Comparison of ENCODE assay signal across 21 cellular contexts in genomic region chr18:55381277-55381676, GRCh38.
A peak's percentile ranks its signal among the peaks of the same experiment; 100 is the strongest.
DNase-seq lines count a peak whose midpoint lies in the region; ATAC-seq and TF ChIP-seq lines count a peak whose summit lies in the region.
"Had no signal": no experiment of that assay in that cellular context is flagged by ENCODE, and none has a peak within 500 bp of the region (broad histone marks: within the 10 kb centered on the region; RNA-seq: fewer than 3 reads in every experiment).

No MANE protein-coding gene starts in this region.

- H3K27me3 Mint-ChIP-seq in activated B cell treated with CpG ODN at 0.5 μM for 24 hours: no peaks in the 10 kb centered on the region
- no peaks in the 10 kb centered on the region for H3K27me3 Mint-ChIP-seq in neural progenitor cell (ENCODE audit: insufficient read depth, low read depth)
- H3K27me3 Mint-ChIP-seq in CD8-positive, alpha-beta memory T cell: peaks cover 0 to 3% of the 10 kb centered on the region in 2 donors
- H3K27me3 Mint-ChIP-seq: activated CD4-positive, alpha-beta T cell treated with anti-CD3 and anti-CD28 coated beads, Interleukin-2, amount 10 ng/mL, durations not matched to agents 7 days and 5 days; activated naive CD8-positive, alpha-beta T cell treated with anti-CD3 and anti-CD28 coated beads, Interleukin-2, amount 10 ng/mL, durations not matched to agents 7 days and 5 days had no signal

- no peak for ATAC-seq in activated B cell treated with CpG ODN at 0.5 μM for 24 hours (ENCODE audit: low read depth)
- ATAC-seq: K562, left lobe of liver, pancreas, PC-3 had no signal

- no peak overlapping the region for H2AFZ ChIP-seq in neural progenitor cell (replicated peaks)

- intact Hi-C loops in activated B cell treated with CpG ODN at 0.5 μM for 24 hours (cut with micrococcal nuclease): no loop called here

- TF ChIP-seq CTCF in AG04450 (IDR thresholded peaks at IDR 0.05; ENCODE audit: low read depth, low read length) (no peak), activated B cell treated with CpG ODN at 0.5 μM for 24 hours (IDR thresholded peaks at IDR 0.05) (no peak), foreskin fibroblast (IDR thresholded peaks at IDR 0.05; ENCODE audit: low read depth, low read length) (no peak), neural progenitor cell (IDR thresholded peaks at IDR 0.05) (no peak)

- H3K9ac ChIP-seq in neural progenitor cell: no peak overlapping the region

- no peaks in the 10 kb centered on the region; the same call in 1 of the 2 replicates for H3K9me3 ChIP-seq in AG04450 (ENCODE audit: control insufficient read depth, insufficient read depth, low read length)
- no peaks in the 10 kb centered on the region for H3K9me3 ChIP-seq in neural progenitor cell (ENCODE audit: low read depth)
- H3K9me3 ChIP-seq in CD8-positive, alpha-beta memory T cell (ENCODE audit: low read length): no peaks in the 10 kb centered on the region
- H3K9me3 ChIP-seq: pancreas had no signal

- H3K27ac Mint-ChIP-seq in activated B cell treated with CpG ODN at 0.5 μM for 24 hours (peak overlapping the region; percentile 26), neural progenitor cell (no peak overlapping the region)
- no peak overlapping the region for H3K27ac Mint-ChIP-seq in CD8-positive, alpha-beta memory T cell
- H3K27ac Mint-ChIP-seq: activated CD4-positive, alpha-beta T cell treated with anti-CD3 and anti-CD28 coated beads, Interleukin-2, amount 10 ng/mL, durations not matched to agents 7 days and 5 days; activated naive CD8-positive, alpha-beta T cell treated with anti-CD3 and anti-CD28 coated beads, Interleukin-2, amount 10 ng/mL, durations not matched to agents 7 days and 5 days had no signal

- H3K4me1 ChIP-seq in neural progenitor cell: no peaks in the 10 kb centered on the region
- no peaks in the 10 kb centered on the region for H3K4me1 ChIP-seq in CD8-positive, alpha-beta memory T cell (ENCODE audit: insufficient read depth, low read length)
- H3K4me1 ChIP-seq: pancreas had no signal

- peaks cover 97% of the 10 kb centered on the region for H3K79me2 ChIP-seq in neural progenitor cell (ENCODE audit: low read depth)

- H3K4me1 Mint-ChIP-seq in activated B cell treated with CpG ODN at 0.5 μM for 24 hours: peaks cover 66% of the 10 kb centered on the region
- no peaks in the 10 kb centered on the region for H3K4me1 Mint-ChIP-seq in neural progenitor cell
- H3K4me1 Mint-ChIP-seq in CD8-positive, alpha-beta memory T cell: no peaks in the 10 kb centered on the region
- H3K4me1 Mint-ChIP-seq: activated CD4-positive, alpha-beta T cell treated with anti-CD3 and anti-CD28 coated beads, Interleukin-2, amount 10 ng/mL, durations not matched to agents 7 days and 5 days; activated naive CD8-positive, alpha-beta T cell treated with anti-CD3 and anti-CD28 coated beads, Interleukin-2, amount 10 ng/mL, durations not matched to agents 7 days and 5 days had no signal

- POLR2A ChIA-PET in AG04450 (lab: Yijun Ruan, JAX) (interaction anchor here (0.6 to 1.1 kb wide), 2 partner anchors 9 to 208 kb away, joined by 3 read pairs; no protein-coding TSS in a partner anchor), activated B cell treated with CpG ODN at 0.5 μM for 24 hours (lab: Charles Lee) (interaction anchor here (2.3 kb wide), 1 partner anchor 60 kb away, joined by 9 read pairs; no protein-coding TSS in a partner anchor)
- POLR2A ChIA-PET in CD8-positive, alpha-beta memory T cell (lab: Charles Lee): no interaction called here

- no peak overlapping the region for H3K4me3 Mint-ChIP-seq in activated B cell treated with CpG ODN at 0.5 μM for 24 hours
- H3K4me3 Mint-ChIP-seq in neural progenitor cell: no peak overlapping the region
- no peak overlapping the region for H3K4me3 Mint-ChIP-seq in CD8-positive, alpha-beta memory T cell
- H3K4me3 Mint-ChIP-seq: activated CD4-positive, alpha-beta T cell treated with anti-CD3 and anti-CD28 coated beads, Interleukin-2, amount 10 ng/mL, durations not matched to agents 7 days and 5 days; activated naive CD8-positive, alpha-beta T cell treated with anti-CD3 and anti-CD28 coated beads, Interleukin-2, amount 10 ng/mL, durations not matched to agents 7 days and 5 days had no signal

- CTCF ChIA-PET in AG04450 (lab: Charles Lee): interaction anchor here (0.6 to 1.5 kb wide), 2 partner anchors 38 to 432 kb away, joined by 3 to 4 read pairs; no protein-coding TSS in a partner anchor
- CTCF ChIA-PET in activated B cell treated with CpG ODN at 0.5 μM for 24 hours (lab: Charles Lee): interaction anchor here (0.6 to 1.2 kb wide), 2 partner anchors 34 to 1348 kb away, joined by 3 read pairs; no protein-coding TSS in a partner anchor
- CTCF ChIA-PET in CD8-positive, alpha-beta memory T cell (lab: Charles Lee): no interaction called here

- no peak overlapping the region for H3K27ac ChIP-seq in AG04450 (ENCODE audit: low read depth, low read length)
- H3K27ac ChIP-seq in neural progenitor cell: no peak overlapping the region
- H3K27ac ChIP-seq in CD8-positive, alpha-beta memory T cell (ENCODE audit: low read depth, low read length): no peak overlapping the region
- H3K27ac ChIP-seq: epithelial cell of prostate, pancreas, SK-N-MC, spleen had no signal

- no peaks in the 10 kb centered on the region for H3F3A ChIP-seq in neural progenitor cell (ENCODE audit: low read depth)

- DNase-seq in AG04450 (ENCODE audit: low read depth, low spot score) (peak; percentile 23), H4 (ENCODE audit: low spot score) (peak; percentile 30), activated B cell treated with CpG ODN at 0.5 μM for 24 hours (no peak), foreskin fibroblast (peak; percentile 86 to 89), neural progenitor cell (ENCODE audit: low spot score) (no peak), DMS114 treated with DMSO at 0.1 percent for 48 hours (lab: John Stamatoyannopoulos, UW; ENCODE audit: unreplicated experiment) (no peak), NCI-H82 (lab: John Stamatoyannopoulos, UW) (no peak)
- no peak for DNase-seq in CD8-positive, alpha-beta memory T cell
- DNase-seq: ACHN; activated CD4-positive, alpha-beta T cell treated with anti-CD3 and anti-CD28 coated beads, Interleukin-2, amount 10 ng/mL, durations not matched to agents 7 days and 5 days; activated naive CD8-positive, alpha-beta T cell treated with anti-CD3 and anti-CD28 coated beads, Interleukin-2, amount 10 ng/mL, durations not matched to agents 7 days and 5 days; activated T-cell treated with anti-CD3 and anti-CD28 coated beads, Interleukin-2, amount 50 U/mL, for 1 hour; NCI-H1436 treated with DMSO at 0.1 percent for 48 hours; pancreas; PC-3; spleen; stimulated activated naive CD4-positive, alpha-beta T cell had no signal

- H3K4me2 ChIP-seq in neural progenitor cell: no peak overlapping the region

- H3K27me3 ChIP-seq in AG04450 (ENCODE audit: control insufficient read depth, insufficient read depth, low read length) (no peaks in the 10 kb centered on the region), neural progenitor cell (no peaks in the 10 kb centered on the region)
- H3K27me3 ChIP-seq in CD8-positive, alpha-beta memory T cell (ENCODE audit: insufficient read depth, low read length, poor library complexity, severe bottlenecking): no peaks in the 10 kb centered on the region
- H3K27me3 ChIP-seq: pancreas, spleen had no signal

- H3K9me3 Mint-ChIP-seq in activated B cell treated with CpG ODN at 0.5 μM for 24 hours (peaks cover 4% of the 10 kb centered on the region), neural progenitor cell (peaks cover 52% of the 10 kb centered on the region)
- peaks cover 0 to 11% (median 0%) of the 10 kb centered on the region in 5 donors for H3K9me3 Mint-ChIP-seq in CD8-positive, alpha-beta memory T cell
- H3K9me3 Mint-ChIP-seq: activated naive CD8-positive, alpha-beta T cell treated with anti-CD3 and anti-CD28 coated beads, Interleukin-2, amount 10 ng/mL, durations not matched to agents 7 days and 5 days had no signal

- H3K36me3 ChIP-seq in neural progenitor cell: peaks cover 10% of the 10 kb centered on the region
- no peaks in the 10 kb centered on the region for H3K36me3 ChIP-seq in CD8-positive, alpha-beta memory T cell (ENCODE audit: insufficient read depth, low read length)
- H3K36me3 ChIP-seq: pancreas, spleen had no signal

- H4K20me1 ChIP-seq in neural progenitor cell (ENCODE audit: low read depth): peaks cover 12% of the 10 kb centered on the region

- H3K4me3 ChIP-seq in AG04450 (ENCODE audit: low read depth, low read length): no peak overlapping the region
- no peak overlapping the region for H3K4me3 ChIP-seq in foreskin fibroblast (ENCODE audit: low read depth in 1 of 2, low read length in 2 of 2)
- no peak overlapping the region for H3K4me3 ChIP-seq in neural progenitor cell
- H3K4me3 ChIP-seq in CD8-positive, alpha-beta memory T cell (ENCODE audit: low read length): no peak overlapping the region
- H3K4me3 ChIP-seq: K562, pancreas, SK-N-MC, spleen had no signal

- H3K36me3 Mint-ChIP-seq in activated B cell treated with CpG ODN at 0.5 μM for 24 hours (ENCODE audit: low read depth): no peaks in the 10 kb centered on the region
- H3K36me3 Mint-ChIP-seq in neural progenitor cell: peaks cover 58% of the 10 kb centered on the region
- no peaks in the 10 kb centered on the region for H3K36me3 Mint-ChIP-seq in CD8-positive, alpha-beta memory T cell
- H3K36me3 Mint-ChIP-seq: activated naive CD8-positive, alpha-beta T cell treated with anti-CD3 and anti-CD28 coated beads, Interleukin-2, amount 10 ng/mL, durations not matched to agents 7 days and 5 days had no signal

Comparison
In these comparisons a context has a peak if more than half of its experiments do, and no peak if none do; other contexts are left out.
1. DNase-seq: peak in AG04450 (single experiment), H4 (single experiment) and foreskin fibroblast (2 of 2); none in activated B cell treated with CpG ODN at 0.5 μM for 24 hours (single experiment), neural progenitor cell (single experiment), DMS114 treated with DMSO at 0.1 percent for 48 hours (single experiment), NCI-H82 (single experiment) and CD8-positive, alpha-beta memory T cell (0 of 5).